In genomic region chr10:105868935-105869334, GRCh38 we compare ENCODE assay signal across 17 cellular contexts.
A peak's percentile ranks its signal among the peaks of the same experiment; 100 is the strongest.
DNase-seq lines count a peak whose midpoint lies in the region; ATAC-seq and TF ChIP-seq lines count a peak whose summit lies in the region.
"Had no signal": no experiment of that assay in that cellular context is flagged by ENCODE, and none has a peak within 500 bp of the region (broad histone marks: within the 10 kb centered on the region; RNA-seq: fewer than 3 reads in every experiment).

No MANE protein-coding gene starts in this region.

- peak; percentile 9 for DNase-seq in NCI-H1105 treated with DMSO at 0.1 percent for 48 hours (lab: John Stamatoyannopoulos, UW)
- no peak for DNase-seq in NCI-H1105 (lab: John Stamatoyannopoulos, UW)
- DNase-seq in left lung: no peak
- no peak for DNase-seq in upper lobe of right lung
- no peak for DNase-seq in type B pancreatic cell (ENCODE audit: extremely low spot score, unreplicated experiment)
- DNase-seq: AML-193; Caco-2; Calu3; CD4-positive, alpha-beta T cell; CD8-positive, alpha-beta T cell; DMS79 treated with DMSO at 0.1 percent for 48 hours; GF-D8 had no signal

- peaks cover 0 to 15% of the 10 kb centered on the region in 2 donors for H3K9me3 ChIP-seq in left lung
- H3K9me3 ChIP-seq in upper lobe of right lung: no peaks in the 10 kb centered on the region
- H3K9me3 ChIP-seq: A549, Caco-2 had no signal

- H3K4me3 ChIP-seq in left lung (no peak overlapping the region), upper lobe of right lung (no peak overlapping the region)
- H3K4me3 ChIP-seq: A549; BLaER1 treated with 17β-estradiol and CSF1 and Interleukin-3, amounts not matched to agents 10 nM and 100 nM had no signal

- no peaks in the 10 kb centered on the region for H3K27me3 Mint-ChIP-seq in type B pancreatic cell
- H3K27me3 Mint-ChIP-seq: B cell; CD4-positive, alpha-beta T cell had no signal

- H3K4me3 Mint-ChIP-seq in type B pancreatic cell: no peak overlapping the region
- H3K4me3 Mint-ChIP-seq: B cell; CD4-positive, alpha-beta T cell; CD8-positive, alpha-beta T cell had no signal

- H3K36me3 ChIP-seq in left lung (no peaks in the 10 kb centered on the region), upper lobe of right lung (no peaks in the 10 kb centered on the region)
- H3K36me3 ChIP-seq: BLaER1 treated with 17β-estradiol and CSF1 and Interleukin-3, amounts not matched to agents 10 nM and 100 nM had no signal

- H3K4me1 ChIP-seq in left lung (no peaks in the 10 kb centered on the region), upper lobe of right lung (no peaks in the 10 kb centered on the region)
- H3K4me1 ChIP-seq: A549; BLaER1 treated with 17β-estradiol and CSF1 and Interleukin-3, amounts not matched to agents 10 nM and 100 nM; Caco-2 had no signal

- H3K27ac Mint-ChIP-seq in type B pancreatic cell: no peak overlapping the region
- H3K27ac Mint-ChIP-seq: B cell; CD4-positive, alpha-beta T cell; CD8-positive, alpha-beta T cell had no signal

- ATAC-seq in left lung (peak; percentile 76), upper lobe of right lung (peak; percentile 45)
- ATAC-seq: A549; CD8-positive, alpha-beta T cell had no signal

- TF ChIP-seq CTCF in left lung (IDR thresholded peaks at IDR 0.05): no peak
- TF ChIP-seq CTCF in upper lobe of right lung (IDR thresholded peaks at IDR 0.05): no peak
- no peak for TF ChIP-seq CTCF in type B pancreatic cell (conservative IDR thresholded peaks at IDR 0.05)

- peaks cover 11% of the 10 kb centered on the region for H3K9me3 Mint-ChIP-seq in type B pancreatic cell

- H3K4me1 Mint-ChIP-seq in type B pancreatic cell (ENCODE audit: unreplicated experiment): no peaks in the 10 kb centered on the region
- H3K4me1 Mint-ChIP-seq: B cell had no signal

- H3K36me3 Mint-ChIP-seq in type B pancreatic cell: no peaks in the 10 kb centered on the region
- H3K36me3 Mint-ChIP-seq: CD8-positive, alpha-beta T cell had no signal

- intact Hi-C loops in left lung (cut with DNase I): no loop called here
- intact Hi-C loops in upper lobe of right lung (cut with DNase I): no loop called here

- no peak overlapping the region for H3K27ac ChIP-seq in left lung
- no peak overlapping the region for H3K27ac ChIP-seq in upper lobe of right lung
- H3K27ac ChIP-seq: 22Rv1; A549; BLaER1 treated with 17β-estradiol and CSF1 and Interleukin-3, amounts not matched to agents 10 nM and 100 nM; C4-2B had no signal

- H3K27me3 ChIP-seq in left lung (no peaks in the 10 kb centered on the region), upper lobe of right lung (no peaks in the 10 kb centered on the region)
- H3K27me3 ChIP-seq: BLaER1 treated with 17β-estradiol and CSF1 and Interleukin-3, amounts not matched to agents 10 nM and 100 nM had no signal
